In the genomic region with DNA sequence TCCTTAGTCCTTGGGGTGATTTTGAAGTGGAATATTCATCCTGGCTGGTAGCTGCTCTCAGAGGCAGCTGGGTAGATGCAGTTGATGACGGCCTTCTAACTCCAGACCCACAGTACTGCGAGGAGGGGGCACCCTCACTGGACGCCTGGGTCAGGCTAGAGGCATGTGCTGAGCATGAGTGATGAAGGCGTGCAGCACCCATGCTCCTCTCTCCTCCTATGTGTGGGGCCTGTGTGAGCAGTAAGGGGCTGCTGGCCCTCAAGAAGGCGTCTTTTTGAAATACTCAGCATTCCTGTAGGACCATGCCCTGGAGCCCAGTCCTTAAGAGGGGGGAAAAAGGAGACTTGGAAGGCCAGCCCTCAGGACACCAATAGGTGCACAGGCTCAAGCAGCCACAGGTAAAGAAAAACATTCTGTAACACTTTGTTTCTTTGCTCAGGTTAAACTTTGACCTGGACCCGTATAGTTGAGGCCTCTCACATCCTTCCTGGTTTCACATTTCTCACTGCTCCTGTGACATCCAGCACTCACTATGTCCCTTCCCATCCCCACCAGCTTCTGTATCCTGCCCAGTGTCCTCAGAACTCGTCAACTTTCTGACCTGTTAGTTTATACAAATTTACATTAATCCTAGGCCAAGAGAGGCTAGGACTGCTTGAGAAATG, we compare ENCODE assay signal across 27 cellular contexts.
"Had no signal": no experiment of that assay in that cellular context is flagged by ENCODE, and none has a peak within 500 bp of the region (broad histone marks: within the 10 kb centered on the region; RNA-seq: fewer than 3 reads in every experiment).

No MANE protein-coding gene starts in this region.

- H3K4me1 ChIP-seq: breast epithelium had no signal

- H3K9me3 ChIP-seq: breast epithelium had no signal

- H3K27ac ChIP-seq: breast epithelium, SK-N-MC had no signal

- H3K4me1 Mint-ChIP-seq: activated CD4-positive, alpha-beta T cell treated with anti-CD3 and anti-CD28 coated beads for 36 hours; activated T-helper 17 cell treated with anti-CD3 and anti-CD28 coated beads, Interleukin-2, amount 50 U/mL, for 72 hours; T-cell had no signal

- H3K36me3 ChIP-seq: breast epithelium had no signal

- H3K36me3 Mint-ChIP-seq: T-cell had no signal

- H3K27ac Mint-ChIP-seq: activated CD4-positive, alpha-beta T cell treated with anti-CD3 and anti-CD28 coated beads for 36 hours; activated CD8-positive, alpha-beta T cell treated with anti-CD3 and anti-CD28 coated beads for 36 hours; activated T-helper 17 cell treated with anti-CD3 and anti-CD28 coated beads, Interleukin-2, amount 50 U/mL, for 72 hours; T-cell had no signal

- H3K9me3 Mint-ChIP-seq: activated CD8-positive, alpha-beta T cell treated with anti-CD3 and anti-CD28 coated beads for 36 hours; activated T-helper 17 cell treated with anti-CD3 and anti-CD28 coated beads, Interleukin-2, amount 50 U/mL, for 72 hours had no signal

- DNase-seq: activated CD4-positive, alpha-beta T cell treated with anti-CD3 and anti-CD28 coated beads for 36 hours; activated CD4-positive, alpha-beta T cell treated with anti-CD3 and anti-CD28 coated beads, Interleukin-2, amount 50 U/mL, for 1 hour; activated CD8-positive, alpha-beta T cell treated with anti-CD3 and anti-CD28 coated beads for 36 hours; activated naive CD4-positive, alpha-beta T cell treated with anti-CD3 and anti-CD28 coated beads, Interleukin-2, amount 50 U/mL, for 16 hours; activated T-cell treated with anti-CD3 and anti-CD28 coated beads for 4 hours; activated T-cell treated with anti-CD3 and anti-CD28 coated beads, Interleukin-2, amount 50 U/mL, for 48 hours; aorta; caudate nucleus; NCI-H1092; NCI-H1436; NCI-H1694 treated with DMSO at 0.1 percent for 48 hours; NCI-H2029 treated with DMSO at 0.1 percent for 48 hours; NCI-H345; NCI-H510A; NCI-H526 treated with DMSO at 0.1 percent for 48 hours; NCI-H82; OCI-M1; RPMI8226; T-cell; T-helper 2 cell; T1000 had no signal

- H3K4me3 ChIP-seq: breast epithelium, K562, SK-N-MC had no signal

- ATAC-seq: activated CD4-positive, alpha-beta T cell treated with anti-CD3 and anti-CD28 coated beads for 36 hours; activated CD8-positive, alpha-beta T cell treated with anti-CD3 and anti-CD28 coated beads for 36 hours; activated T-helper 17 cell treated with anti-CD3 and anti-CD28 coated beads, Interleukin-2, amount 50 U/mL, for 72 hours; K562; Panc1; Right ventricle myocardium inferior; T-cell had no signal

- H3K4me3 Mint-ChIP-seq: activated CD4-positive, alpha-beta T cell treated with anti-CD3 and anti-CD28 coated beads for 36 hours; activated CD8-positive, alpha-beta T cell treated with anti-CD3 and anti-CD28 coated beads for 36 hours; activated T-helper 17 cell treated with anti-CD3 and anti-CD28 coated beads, Interleukin-2, amount 50 U/mL, for 72 hours; T-cell had no signal

- H3K27me3 ChIP-seq: breast epithelium had no signal
